8 cellular contexts compared by ENCODE assay signal in the genomic region with DNA sequence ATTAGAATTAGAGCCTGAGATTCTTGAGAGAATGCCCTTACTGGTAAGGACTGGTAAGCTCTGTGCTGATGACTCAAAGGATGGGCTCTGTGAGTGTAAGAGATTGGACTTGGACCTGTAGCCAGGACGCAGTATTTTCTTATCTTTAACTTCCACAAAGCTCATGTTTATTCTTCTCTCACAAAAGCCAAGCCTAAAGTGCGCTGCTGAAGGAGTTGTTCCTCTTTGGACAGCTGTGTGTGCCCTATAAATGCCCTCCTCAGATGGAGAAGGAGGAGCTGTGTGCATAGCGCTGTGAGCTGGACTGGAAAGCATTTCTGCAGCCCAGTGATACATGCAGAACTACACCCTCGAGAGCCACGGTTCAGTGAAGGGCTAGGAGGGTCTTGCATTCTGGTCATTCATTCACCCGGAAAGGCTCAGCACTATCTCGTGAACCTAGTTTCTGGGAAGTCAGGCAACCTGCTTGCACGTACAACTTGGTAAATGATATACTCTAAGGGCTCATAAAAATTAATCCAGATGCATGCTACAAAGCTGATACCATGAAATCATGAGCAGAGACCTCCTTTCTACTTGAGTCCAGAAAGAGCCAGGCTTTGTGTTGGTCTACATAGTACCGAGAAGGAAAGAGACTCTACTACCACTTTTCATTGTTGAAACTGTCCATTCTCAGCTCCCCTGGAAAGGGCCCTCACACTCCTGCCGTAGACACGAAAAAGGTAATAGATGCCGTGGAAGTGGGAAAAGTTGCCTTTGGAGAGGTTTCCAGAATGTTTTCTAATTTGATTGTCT.
DNase-seq lines count a peak whose midpoint lies in the region; ATAC-seq and TF ChIP-seq lines count a peak whose summit lies in the region.

No MANE protein-coding gene starts in this region.

- peak overlapping the region; percentile 86 for H3K27ac ChIP-seq in C4-2B
- H3K27ac ChIP-seq in coronary artery, result peak overlapping the region in 1 of 2 donors; percentile 61
- no peak overlapping the region for H3K27ac ChIP-seq in rectal smooth muscle tissue (ENCODE audit: low read depth, low read length)

- H3K36me3 ChIP-seq in rectal smooth muscle tissue (ENCODE audit: control insufficient read depth, insufficient read depth, low read length), result no peaks in the 10 kb centered on the region

- TF ChIP-seq EP300 in Ishikawa (IDR thresholded peaks at IDR 0.05; ENCODE audit: borderline replicate concordance), result peak; percentile 99

- peak; percentile 56 for ATAC-seq in GM21360 (IDR thresholded peaks at IDR 0.05; ENCODE audit: unreplicated experiment)

- H3K4me1 ChIP-seq in rectal smooth muscle tissue (ENCODE audit: control insufficient read depth, insufficient read depth, low read length), result no peaks in the 10 kb centered on the region

- DNase-seq in coronary artery (ENCODE audit: low spot score) (no peak), NCI-H526 (lab: John Stamatoyannopoulos, UW) (no peak), T-helper 9 cell (no peak), NCI-H1694 (lab: John Stamatoyannopoulos, UW) (no peak)

- H3K9ac ChIP-seq in rectal smooth muscle tissue (ENCODE audit: low read length), result no peak overlapping the region

- TF ChIP-seq CTCF in C4-2B (conservative IDR thresholded peaks at IDR 0.05), result no peak
- TF ChIP-seq CTCF in coronary artery (IDR thresholded peaks at IDR 0.05), result no peak

- peak; percentile 55 for TF ChIP-seq RAD21 in Ishikawa (IDR thresholded peaks at IDR 0.05; ENCODE audit: low read depth)

- no peaks in the 10 kb centered on the region for H3K27me3 ChIP-seq in rectal smooth muscle tissue (ENCODE audit: control insufficient read depth, insufficient read depth, low read length)

- H3K4me3 ChIP-seq in coronary artery, result peak overlapping the region; percentile 45
- peak overlapping the region; percentile 18 for H3K4me3 ChIP-seq in rectal smooth muscle tissue (ENCODE audit: low read length)

TF ChIP-seq in Ishikawa, 13 proteins besides CTCF, POLR2A, EP300 and RAD21:
- no peak for TF ChIP-seq TAF1 (IDR thresholded peaks at IDR 0.05; ENCODE audit: low read depth)
- 0 out of 2 replicates have a peak, but pooled peaks have one; percentile 30 for TF ChIP-seq YY1 (IDR thresholded peaks at IDR 0.05; ENCODE audit: low read depth)
- peak; percentile 99 for TF ChIP-seq TCF12 (IDR thresholded peaks at IDR 0.05; ENCODE audit: low read depth)
- TF ChIP-seq, protein P1, sequence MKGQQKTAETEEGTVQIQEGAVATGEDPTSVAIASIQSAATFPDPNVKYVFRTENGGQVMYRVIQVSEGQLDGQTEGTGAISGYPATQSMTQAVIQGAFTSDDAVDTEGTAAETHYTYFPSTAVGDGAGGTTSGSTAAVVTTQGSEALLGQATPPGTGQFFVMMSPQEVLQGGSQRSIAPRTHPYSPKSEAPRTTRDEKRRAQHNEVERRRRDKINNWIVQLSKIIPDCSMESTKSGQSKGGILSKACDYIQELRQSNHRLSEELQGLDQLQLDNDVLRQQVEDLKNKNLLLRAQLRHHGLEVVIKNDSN (IDR thresholded peaks at IDR 0.05), result no peak
- peak; percentile 98 for TF ChIP-seq TEAD4 (IDR thresholded peaks at IDR 0.05)
- TF ChIP-seq CREB1 (IDR thresholded peaks at IDR 0.05; ENCODE audit: low read depth), result no peak
- TF ChIP-seq ZBTB7A (IDR thresholded peaks at IDR 0.05; ENCODE audit: low read depth), result peak; percentile 74
- TF ChIP-seq, protein P2, sequence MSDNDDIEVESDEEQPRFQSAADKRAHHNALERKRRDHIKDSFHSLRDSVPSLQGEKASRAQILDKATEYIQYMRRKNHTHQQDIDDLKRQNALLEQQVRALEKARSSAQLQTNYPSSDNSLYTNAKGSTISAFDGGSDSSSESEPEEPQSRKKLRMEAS (IDR thresholded peaks at IDR 0.05), result peak; percentile 60; the same call in 1 of the 2 replicates
- TF ChIP-seq NFIC (IDR thresholded peaks at IDR 0.05), result peak; percentile 92
- peak; percentile 97 for TF ChIP-seq FOXM1 (IDR thresholded peaks at IDR 0.05; ENCODE audit: borderline replicate concordance, low read depth)
- TF ChIP-seq CEBPB (IDR thresholded peaks at IDR 0.05), result peak; percentile 34; the same call in 1 of the 2 replicates
